In genomic region chr16:89431158-89431584, GRCh38 we compare ENCODE assay signal across 12 cellular contexts. TPM values are rescaled to one million over a fixed set of nuclear protein-coding genes. Genes with fewer than 3 reads are reported as not detected.
DNase-seq lines count a peak whose midpoint lies in the region; ATAC-seq, FAIRE-seq and TF ChIP-seq lines count a peak whose summit lies in the region.
"Had no signal": no experiment of that assay in that cellular context is flagged by ENCODE, and none has a peak within 500 bp of the region (broad histone marks: within the 10 kb centered on the region; RNA-seq: fewer than 3 reads in every experiment).

No MANE protein-coding gene starts in this region.

- H3K36me3 Mint-ChIP-seq in activated naive CD8-positive, alpha-beta T cell: peaks cover 2% of the 10 kb centered on the region
- H3K36me3 Mint-ChIP-seq in activated naive CD8-positive, alpha-beta T cell treated with anti-CD3 and anti-CD28 coated beads for 36 hours: peaks cover 33% of the 10 kb centered on the region
- H3K36me3 Mint-ChIP-seq in astrocyte (ENCODE audit: low read depth, unreplicated experiment): peaks cover 9% of the 10 kb centered on the region

- H3K4me1 ChIP-seq in astrocyte (ENCODE audit: insufficient read depth, low read length) (peaks cover 28% of the 10 kb centered on the region), transverse colon (peaks cover 28 to 59% (median 30%) of the 10 kb centered on the region in 4 donors)

- TF ChIP-seq CTCF in astrocyte (IDR thresholded peaks at IDR 0.05; ENCODE audit: insufficient read depth, low read depth, low read length): no peak
- TF ChIP-seq CTCF in transverse colon (IDR thresholded peaks at IDR 0.05): no peak

- H3K4me2 ChIP-seq in astrocyte (ENCODE audit: low read length): peak overlapping the region; percentile 62
- H3K4me2 ChIP-seq: KMS-11, PC-9 had no signal

- H3K4me3 ChIP-seq in astrocyte (ENCODE audit: insufficient read depth, low read depth, low read length): no peak overlapping the region
- peak overlapping the region in 1 of 4 donors; percentile 14 for H3K4me3 ChIP-seq in transverse colon
- H3K4me3 ChIP-seq: PC-9 had no signal

- no peak for TF ChIP-seq EP300 in transverse colon (IDR thresholded peaks at IDR 0.05; ENCODE audit: low read depth)

- no peak for TF ChIP-seq POLR2A in transverse colon (IDR thresholded peaks at IDR 0.05)

- no peak overlapping the region for H2AFZ ChIP-seq in astrocyte (ENCODE audit: low read depth, low read length)
- H2AFZ ChIP-seq: PC-9 had no signal

- 33 to 80% methylated on average over 1 to 12 of the region's 12 CpGs for WGBS in transverse colon (ENCODE audit: low coverage in 1 of 2), 2 donors

- H3K4me3 Mint-ChIP-seq in activated naive CD8-positive, alpha-beta T cell: no peak overlapping the region
- H3K4me3 Mint-ChIP-seq in activated naive CD8-positive, alpha-beta T cell treated with anti-CD3 and anti-CD28 coated beads for 36 hours: no peak overlapping the region
- H3K4me3 Mint-ChIP-seq in astrocyte (ENCODE audit: unreplicated experiment): peak overlapping the region; percentile 52
- H3K4me3 Mint-ChIP-seq: activated CD4-positive, alpha-beta memory T cell treated with anti-CD3 and anti-CD28 coated beads for 36 hours had no signal

- H3K27ac ChIP-seq in astrocyte (ENCODE audit: low read depth, low read length) (peak overlapping the region; percentile 60), transverse colon (peak overlapping the region; percentile 56 to 67 (median 60))
- H3K27ac ChIP-seq: KMS-11, PC-9 had no signal

- ATAC-seq in HG03457 (IDR thresholded peaks at IDR 0.05; ENCODE audit: unreplicated experiment) (no peak), GM21423 (IDR thresholded peaks at IDR 0.05; ENCODE audit: unreplicated experiment) (no peak)

- peaks cover 86% of the 10 kb centered on the region for H3K79me2 ChIP-seq in astrocyte (ENCODE audit: insufficient read depth, low read length)

- peak overlapping the region; percentile 51 for H3K9ac ChIP-seq in astrocyte (ENCODE audit: low read length)
- H3K9ac ChIP-seq: KMS-11 had no signal

- H3K4me1 Mint-ChIP-seq in activated naive CD8-positive, alpha-beta T cell (ENCODE audit: low read depth): peaks cover 40% of the 10 kb centered on the region
- peaks cover 37% of the 10 kb centered on the region for H3K4me1 Mint-ChIP-seq in activated naive CD8-positive, alpha-beta T cell treated with anti-CD3 and anti-CD28 coated beads for 36 hours
- H3K4me1 Mint-ChIP-seq in astrocyte (ENCODE audit: low read depth, unreplicated experiment): peaks cover 25% of the 10 kb centered on the region

- in situ Hi-C loops in transverse colon (cut with MboI; ENCODE audit: low pct_ligation_motif_present in 1 of 4, low pct_unique_long_range_greater_than_20kb in 1 of 4, low sequenced_read_pairs in 3 of 4): no loop called here

- H4K20me1 ChIP-seq in astrocyte (ENCODE audit: insufficient read depth, low read length): peaks cover 85% of the 10 kb centered on the region

- peak overlapping the region; percentile 55 for H3K27ac Mint-ChIP-seq in activated naive CD8-positive, alpha-beta T cell
- H3K27ac Mint-ChIP-seq in activated naive CD8-positive, alpha-beta T cell treated with anti-CD3 and anti-CD28 coated beads for 36 hours: no peak overlapping the region
- H3K27ac Mint-ChIP-seq in astrocyte (ENCODE audit: unreplicated experiment): no peak overlapping the region

- peaks cover 4% of the 10 kb centered on the region for H3K36me3 ChIP-seq in astrocyte (ENCODE audit: insufficient read depth, low read length)
- no peaks in the 10 kb centered on the region for H3K36me3 ChIP-seq in transverse colon

- intact Hi-C loops in transverse colon (cut with DNase I; ENCODE audit: low total_unique reads): no loop called here

- no peak for DNase-seq in activated naive CD8-positive, alpha-beta T cell treated with anti-CD3 and anti-CD28 coated beads for 36 hours
- DNase-seq in astrocyte (ENCODE audit: low read depth) (peak; percentile 71), left kidney (ENCODE audit: low read depth, low spot score) (peak; percentile 71), transverse colon (peak; percentile 72), SW 1271 (lab: John Stamatoyannopoulos, UW) (no peak)
- DNase-seq: activated CD4-positive, alpha-beta memory T cell treated with anti-CD3 and anti-CD28 coated beads for 36 hours; COR-L47; PC-9 had no signal

- H3K9me3 Mint-ChIP-seq in activated naive CD8-positive, alpha-beta T cell (ENCODE audit: low read depth): no peaks in the 10 kb centered on the region
- H3K9me3 Mint-ChIP-seq in activated naive CD8-positive, alpha-beta T cell treated with anti-CD3 and anti-CD28 coated beads for 36 hours: no peaks in the 10 kb centered on the region
- H3K9me3 Mint-ChIP-seq in astrocyte (ENCODE audit: unreplicated experiment): no peaks in the 10 kb centered on the region
- H3K9me3 Mint-ChIP-seq: activated CD4-positive, alpha-beta memory T cell treated with anti-CD3 and anti-CD28 coated beads for 36 hours had no signal

- H3K27me3 ChIP-seq in astrocyte (ENCODE audit: insufficient read depth, low read length) (no peaks in the 10 kb centered on the region), transverse colon (no peaks in the 10 kb centered on the region)

- H3K9me3 ChIP-seq in astrocyte (ENCODE audit: insufficient read depth, low read depth, low read length): no peaks in the 10 kb centered on the region
- no peaks in the 10 kb centered on the region for H3K9me3 ChIP-seq in transverse colon

- no peaks in the 10 kb centered on the region for H3K27me3 Mint-ChIP-seq in activated naive CD8-positive, alpha-beta T cell
- no peaks in the 10 kb centered on the region for H3K27me3 Mint-ChIP-seq in activated naive CD8-positive, alpha-beta T cell treated with anti-CD3 and anti-CD28 coated beads for 36 hours
- H3K27me3 Mint-ChIP-seq in astrocyte (ENCODE audit: low read depth, unreplicated experiment): no peaks in the 10 kb centered on the region
- H3K27me3 Mint-ChIP-seq: activated CD4-positive, alpha-beta memory T cell treated with anti-CD3 and anti-CD28 coated beads for 36 hours had no signal

- no peak for FAIRE-seq in astrocyte (lab: Jason Lieb, UNC)

RNA-seq across cellular contexts. Expression of gene ANKRD11, which starts 59.2 kb away (rescaled TPM):
- 100 to 1,000 TPM; 129 to 142 TPM for total RNA-seq in activated naive CD8-positive, alpha-beta T cell treated with anti-CD3 and anti-CD28 coated beads for 36 hours
- total RNA-seq in astrocyte (213 TPM in 2 replicates), transverse colon (100 to 1,000 TPM; 109 to 281 (median 142) TPM)

Comparison
In these comparisons a context has a peak if more than half of its experiments do, and no peak if none do; other contexts are left out.
1. DNase-seq: peak in astrocyte (single experiment), left kidney (single experiment) and transverse colon (single experiment); none in activated naive CD8-positive, alpha-beta T cell treated with anti-CD3 and anti-CD28 coated beads for 36 hours (single experiment) and SW 1271 (0 of 2).